ENCODE assay signal across 10 cellular contexts in the genomic region with DNA sequence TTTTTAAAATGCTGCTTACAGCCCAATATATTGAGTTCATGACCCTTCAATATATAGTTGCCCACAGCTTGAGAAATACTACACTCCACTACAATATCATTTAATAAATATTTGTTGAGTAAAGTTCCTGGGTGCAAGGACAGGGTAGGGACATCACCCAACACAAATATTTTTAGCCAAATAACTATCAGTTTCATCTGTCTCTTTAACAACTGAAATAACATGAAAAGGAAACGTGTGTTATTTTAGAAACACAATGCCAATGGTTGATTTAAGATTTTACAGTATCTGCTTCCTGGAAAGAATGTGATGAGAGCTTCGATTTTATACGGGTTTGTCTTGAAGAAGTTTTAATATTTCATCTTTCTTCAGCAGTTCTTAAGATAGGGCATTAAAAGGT.
DNase-seq lines count a peak whose midpoint lies in the region; ATAC-seq lines count a peak whose summit lies in the region.
"Had no signal": no experiment of that assay in that cellular context is flagged by ENCODE, and none has a peak within 500 bp of the region (broad histone marks: within the 10 kb centered on the region; RNA-seq: fewer than 3 reads in every experiment).

No MANE protein-coding gene starts in this region.

- POLR2A ChIA-PET in activated naive CD8-positive, alpha-beta T cell treated with anti-CD3 and anti-CD28 coated beads, Interleukin-2, amount 10 ng/mL, durations not matched to agents 7 days and 5 days (lab: Charles Lee) = interaction anchor here (0.8 to 3.0 kb wide), 4 partner anchors 14 to 69 kb away, joined by 3 to 19 read pairs (median 4); a partner anchor contains a TSS

- H3K4me1 Mint-ChIP-seq in T-helper 2 cell treated with Interferon-gamma antibody and Interleukin-4, amounts not matched to agents 5 μg/mL and 100 μg/mL, for 36 hours (ENCODE audit: low read depth) = peaks cover 24% of the 10 kb centered on the region
- H3K4me1 Mint-ChIP-seq in activated naive CD8-positive, alpha-beta T cell treated with anti-CD3 and anti-CD28 coated beads, Interleukin-2, amount 10 ng/mL, durations not matched to agents 7 days and 5 days = peaks cover 12% of the 10 kb centered on the region
- peaks cover 17% of the 10 kb centered on the region for H3K4me1 Mint-ChIP-seq in stimulated activated naive CD8-positive, alpha-beta T cell treated with anti-CD3 and anti-CD28 coated beads, Interleukin-15, amount 100 ng/mL, for 72 hours

- intact Hi-C loops in posterior cingulate gyrus (cut with DNase I) = no loop called here

- H3K4me3 Mint-ChIP-seq in T-helper 2 cell treated with Interferon-gamma antibody and Interleukin-4, amounts not matched to agents 5 μg/mL and 100 μg/mL, for 36 hours = peak overlapping the region; percentile 70
- peak overlapping the region; percentile 71 for H3K4me3 Mint-ChIP-seq in activated naive CD8-positive, alpha-beta T cell treated with anti-CD3 and anti-CD28 coated beads, Interleukin-2, amount 10 ng/mL, durations not matched to agents 7 days and 5 days
- peak overlapping the region; percentile 64 to 72 for H3K4me3 Mint-ChIP-seq in stimulated activated naive CD8-positive, alpha-beta T cell treated with anti-CD3 and anti-CD28 coated beads, Interleukin-15, amount 100 ng/mL, for 72 hours

- ATAC-seq in HG03045 (IDR thresholded peaks at IDR 0.05; ENCODE audit: unreplicated experiment) = peak; percentile 37
- no peak for ATAC-seq in activated naive CD8-positive, alpha-beta T cell treated with anti-CD3 and anti-CD28 coated beads, Interleukin-2, amount 10 ng/mL, durations not matched to agents 7 days and 5 days (ENCODE audit: low read depth)
- no peak for ATAC-seq in stimulated activated naive CD8-positive, alpha-beta T cell treated with anti-CD3 and anti-CD28 coated beads, Interleukin-15, amount 100 ng/mL, for 72 hours

- H3K9me3 Mint-ChIP-seq in T-helper 2 cell treated with Interferon-gamma antibody and Interleukin-4, amounts not matched to agents 5 μg/mL and 100 μg/mL, for 36 hours = no peaks in the 10 kb centered on the region
- no peaks in the 10 kb centered on the region for H3K9me3 Mint-ChIP-seq in activated naive CD8-positive, alpha-beta T cell treated with anti-CD3 and anti-CD28 coated beads, Interleukin-2, amount 10 ng/mL, durations not matched to agents 7 days and 5 days
- no peaks in the 10 kb centered on the region for H3K9me3 Mint-ChIP-seq in stimulated activated naive CD8-positive, alpha-beta T cell treated with anti-CD3 and anti-CD28 coated beads, Interleukin-15, amount 100 ng/mL, for 72 hours

- peaks cover 1% of the 10 kb centered on the region for H3K36me3 Mint-ChIP-seq in T-helper 2 cell treated with Interferon-gamma antibody and Interleukin-4, amounts not matched to agents 5 μg/mL and 100 μg/mL, for 36 hours (ENCODE audit: low read depth)
- H3K36me3 Mint-ChIP-seq in activated naive CD8-positive, alpha-beta T cell treated with anti-CD3 and anti-CD28 coated beads, Interleukin-2, amount 10 ng/mL, durations not matched to agents 7 days and 5 days = peaks cover 1% of the 10 kb centered on the region

- no peaks in the 10 kb centered on the region for H3K27me3 Mint-ChIP-seq in T-helper 2 cell treated with Interferon-gamma antibody and Interleukin-4, amounts not matched to agents 5 μg/mL and 100 μg/mL, for 36 hours (ENCODE audit: low read depth)
- H3K27me3 Mint-ChIP-seq in activated naive CD8-positive, alpha-beta T cell treated with anti-CD3 and anti-CD28 coated beads, Interleukin-2, amount 10 ng/mL, durations not matched to agents 7 days and 5 days = peaks cover 4% of the 10 kb centered on the region
- no peaks in the 10 kb centered on the region for H3K27me3 Mint-ChIP-seq in stimulated activated naive CD8-positive, alpha-beta T cell treated with anti-CD3 and anti-CD28 coated beads, Interleukin-15, amount 100 ng/mL, for 72 hours

- H3K27ac Mint-ChIP-seq in T-helper 2 cell treated with Interferon-gamma antibody and Interleukin-4, amounts not matched to agents 5 μg/mL and 100 μg/mL, for 36 hours = peak overlapping the region; percentile 92
- peak overlapping the region; percentile 93 for H3K27ac Mint-ChIP-seq in activated naive CD8-positive, alpha-beta T cell treated with anti-CD3 and anti-CD28 coated beads, Interleukin-2, amount 10 ng/mL, durations not matched to agents 7 days and 5 days
- peak overlapping the region; percentile 51 to 90 for H3K27ac Mint-ChIP-seq in stimulated activated naive CD8-positive, alpha-beta T cell treated with anti-CD3 and anti-CD28 coated beads, Interleukin-15, amount 100 ng/mL, for 72 hours

- DNase-seq in T-helper 2 cell treated with Interferon-gamma antibody and Interleukin-4, amounts not matched to agents 5 μg/mL and 100 μg/mL, for 36 hours (ENCODE audit: low spot score) = no peak
- DNase-seq in T-helper 2 cell (no peak), NCI-H128 (lab: John Stamatoyannopoulos, UW; ENCODE audit: unreplicated experiment) (no peak), posterior cingulate gyrus (no peak)
- DNase-seq in activated naive CD8-positive, alpha-beta T cell treated with anti-CD3 and anti-CD28 coated beads, Interleukin-2, amount 10 ng/mL, durations not matched to agents 7 days and 5 days = no peak
- no peak for DNase-seq in stimulated activated naive CD8-positive, alpha-beta T cell treated with anti-CD3 and anti-CD28 coated beads, Interleukin-15, amount 100 ng/mL, for 72 hours
- no peak for DNase-seq in stimulated activated CD4-positive, alpha-beta T cell treated with anti-CD3 and anti-CD28 coated beads, Interleukin-2, amount 100 ng/mL, for 48 hours
- DNase-seq: 8988T, Right ventricle myocardium superior had no signal
